ENCODE assay signal across 29 cellular contexts in genomic region chr11:76526878-76527277, GRCh38.
"Had no signal": no experiment of that assay in that cellular context is flagged by ENCODE, and none has a peak within 500 bp of the region (broad histone marks: within the 10 kb centered on the region; RNA-seq: fewer than 3 reads in every experiment).

No MANE protein-coding gene starts in this region.

- H3K27me3 Mint-ChIP-seq: activated CD4-positive, alpha-beta memory T cell treated with anti-CD3 and anti-CD28 coated beads, Interleukin-2, amount 10 ng/mL, durations not matched to agents 7 days and 5 days; activated CD8-positive, alpha-beta memory T cell treated with anti-CD3 and anti-CD28 coated beads, Interleukin-2, amount 10 ng/mL, durations not matched to agents 7 days and 5 days; activated naive CD4-positive, alpha-beta T cell treated with anti-CD3 and anti-CD28 coated beads, Interleukin-2, amount 10 ng/mL, durations not matched to agents 7 days and 5 days; activated naive CD8-positive, alpha-beta T cell; activated naive CD8-positive, alpha-beta T cell treated with anti-CD3 and anti-CD28 coated beads, Interleukin-2, amount 50 U/mL, for 24 hours had no signal

- H3K27ac ChIP-seq: brain microvascular endothelial cell, WERI-Rb-1 had no signal

- H3K9me3 Mint-ChIP-seq: activated CD4-positive, alpha-beta memory T cell treated with anti-CD3 and anti-CD28 coated beads, Interleukin-2, amount 10 ng/mL, durations not matched to agents 7 days and 5 days; activated naive CD4-positive, alpha-beta T cell treated with anti-CD3 and anti-CD28 coated beads, Interleukin-2, amount 10 ng/mL, durations not matched to agents 7 days and 5 days; activated naive CD8-positive, alpha-beta T cell treated with anti-CD3 and anti-CD28 coated beads, Interleukin-2, amount 50 U/mL, for 24 hours had no signal

- H3K4me1 Mint-ChIP-seq: activated naive CD4-positive, alpha-beta T cell treated with anti-CD3 and anti-CD28 coated beads, Interleukin-2, amount 10 ng/mL, durations not matched to agents 7 days and 5 days had no signal

- H3K27ac Mint-ChIP-seq: activated CD4-positive, alpha-beta memory T cell treated with anti-CD3 and anti-CD28 coated beads, Interleukin-2, amount 10 ng/mL, durations not matched to agents 7 days and 5 days; activated CD8-positive, alpha-beta memory T cell treated with anti-CD3 and anti-CD28 coated beads, Interleukin-2, amount 10 ng/mL, durations not matched to agents 7 days and 5 days; activated naive CD4-positive, alpha-beta T cell treated with anti-CD3 and anti-CD28 coated beads, Interleukin-2, amount 10 ng/mL, durations not matched to agents 7 days and 5 days; activated naive CD8-positive, alpha-beta T cell; activated naive CD8-positive, alpha-beta T cell treated with anti-CD3 and anti-CD28 coated beads, Interleukin-2, amount 50 U/mL, for 24 hours had no signal

- H3K4me3 Mint-ChIP-seq: activated CD4-positive, alpha-beta memory T cell treated with anti-CD3 and anti-CD28 coated beads, Interleukin-2, amount 10 ng/mL, durations not matched to agents 7 days and 5 days; activated CD8-positive, alpha-beta memory T cell treated with anti-CD3 and anti-CD28 coated beads, Interleukin-2, amount 10 ng/mL, durations not matched to agents 7 days and 5 days; activated naive CD4-positive, alpha-beta T cell treated with anti-CD3 and anti-CD28 coated beads, Interleukin-2, amount 10 ng/mL, durations not matched to agents 7 days and 5 days; activated naive CD8-positive, alpha-beta T cell; activated naive CD8-positive, alpha-beta T cell treated with anti-CD3 and anti-CD28 coated beads, Interleukin-2, amount 50 U/mL, for 24 hours had no signal

- DNase-seq: activated CD4-positive, alpha-beta memory T cell treated with anti-CD3 and anti-CD28 coated beads, Interleukin-2, amount 10 ng/mL, durations not matched to agents 7 days and 5 days; activated CD4-positive, alpha-beta T cell treated with anti-CD3 and anti-CD28 coated beads for 1 hour; activated CD4-positive, alpha-beta T cell treated with anti-CD3 and anti-CD28 coated beads for 48 hours; activated CD4-positive, CD25-positive, alpha-beta regulatory T cell; activated CD8-positive, alpha-beta memory T cell treated with anti-CD3 and anti-CD28 coated beads for 24 hours; activated CD8-positive, alpha-beta memory T cell treated with anti-CD3 and anti-CD28 coated beads, Interleukin-2, amount 10 ng/mL, durations not matched to agents 7 days and 5 days; activated CD8-positive, alpha-beta memory T cell treated with anti-CD3 and anti-CD28 coated beads, Interleukin-2, amount 50 U/mL, for 48 hours; activated effector memory CD4-positive, alpha-beta T cell treated with Interleukin-2 at 50 U/mL for 16 hours; activated naive CD4-positive, alpha-beta T cell treated with anti-CD3 and anti-CD28 coated beads, Interleukin-2, amount 10 ng/mL, durations not matched to agents 7 days and 5 days; activated naive CD8-positive, alpha-beta T cell treated with anti-CD3 and anti-CD28 coated beads, Interleukin-2, amount 50 U/mL, for 24 hours; activated T-cell treated with anti-CD3 and anti-CD28 coated beads, Interleukin-2, amount 50 U/mL, for 48 hours; anterior cingulate cortex; brain microvascular endothelial cell; central memory CD4-positive, alpha-beta T cell; Karpas-422; KBM-7; NCI-H1048; NCI-H1105 treated with DMSO at 0.1 percent for 48 hours; NCI-H1436; NCI-H187; NCI-H2029 treated with DMSO at 0.1 percent for 48 hours; NCI-H2107; NCI-H2171; NCI-H510A; NCI-H526; Right ventricle myocardium superior; T1000; WERI-Rb-1 had no signal

- ATAC-seq: activated CD8-positive, alpha-beta memory T cell treated with anti-CD3 and anti-CD28 coated beads, Interleukin-2, amount 10 ng/mL, durations not matched to agents 7 days and 5 days; activated naive CD8-positive, alpha-beta T cell treated with anti-CD3 and anti-CD28 coated beads, Interleukin-2, amount 50 U/mL, for 24 hours had no signal

- H3K27me3 ChIP-seq: brain microvascular endothelial cell had no signal
